Comparison of ENCODE assay signal across 19 cellular contexts in genomic region chr10:32266566-32266965, GRCh38.
A peak's percentile ranks its signal among the peaks of the same experiment; 100 is the strongest.
DNase-seq lines count a peak whose midpoint lies in the region; FAIRE-seq and TF ChIP-seq lines count a peak whose summit lies in the region.
"Had no signal": no experiment of that assay in that cellular context is flagged by ENCODE, and none has a peak within 500 bp of the region (broad histone marks: within the 10 kb centered on the region; RNA-seq: fewer than 3 reads in every experiment).

No MANE protein-coding gene starts in this region.

- H3K27ac ChIP-seq in mammary epithelial cell (ENCODE audit: insufficient read depth, low read depth, low read length): no peak overlapping the region
- peak overlapping the region; percentile 67 for H3K27ac ChIP-seq in HUES64 (ENCODE audit: low read depth, low read length)
- peak overlapping the region; percentile 60 for H3K27ac ChIP-seq in ectodermal cell (ENCODE audit: insufficient read depth, low read depth, low read length, poor library complexity, severe bottlenecking)
- H3K27ac ChIP-seq in neural progenitor cell: peak overlapping the region; percentile 24
- no peak overlapping the region for H3K27ac ChIP-seq in kidney (ENCODE audit: low read depth in 2 of 2, low read length in 2 of 2)
- H3K27ac ChIP-seq: SK-N-MC had no signal

- in situ Hi-C loops in mammary epithelial cell (cut with MboI; ENCODE audit: low sequenced_read_pairs in 2 of 2): no loop called here

- TF ChIP-seq CTCF in MCF 10A (IDR thresholded peaks at IDR 0.05; ENCODE audit: unreplicated experiment) (no peak), mammary epithelial cell (conservative IDR thresholded peaks at IDR 0.05 in 1 of 2, IDR thresholded peaks at IDR 0.05 in 1 of 2; ENCODE audit: extremely low read depth in 1 of 2, insufficient read depth in 1 of 2, low read depth in 1 of 2, low read length in 2 of 2) (no peak), neural progenitor cell (IDR thresholded peaks at IDR 0.05) (no peak), kidney (IDR thresholded peaks at IDR 0.05; ENCODE audit: borderline replicate concordance, extremely low read depth, insufficient read depth) (no peak)

- H3K4me1 ChIP-seq in mammary epithelial cell (ENCODE audit: insufficient read depth, low read length): peaks cover 3% of the 10 kb centered on the region
- peaks cover 17% of the 10 kb centered on the region for H3K4me1 ChIP-seq in HUES64 (ENCODE audit: insufficient read depth, low read length)
- H3K4me1 ChIP-seq in ectodermal cell (ENCODE audit: control insufficient read depth, insufficient read depth, low read length): no peaks in the 10 kb centered on the region
- H3K4me1 ChIP-seq in neural progenitor cell: peaks cover 11% of the 10 kb centered on the region
- no peaks in the 10 kb centered on the region for H3K4me1 ChIP-seq in kidney (ENCODE audit: control insufficient read depth in 1 of 2, insufficient read depth in 1 of 2, low read depth in 1 of 2, low read length in 2 of 2)

- peaks cover 13% of the 10 kb centered on the region for H3K4me1 Mint-ChIP-seq in MCF 10A (ENCODE audit: insufficient read depth, unreplicated experiment)
- H3K4me1 Mint-ChIP-seq in neural progenitor cell: peaks cover 5% of the 10 kb centered on the region

- BruUV-seq in MCF 10A (replicated peaks; lab: Mats Ljungman, UMichigan) (no TSS peak), mammary epithelial cell (replicated peaks; lab: Mats Ljungman, UMichigan) (no TSS peak)

- H2AFZ ChIP-seq in mammary epithelial cell (ENCODE audit: low read depth, low read length) (no peak overlapping the region), neural progenitor cell (replicated peaks) (no peak overlapping the region)

- no peaks in the 10 kb centered on the region for H3K9me3 Mint-ChIP-seq in MCF 10A (ENCODE audit: unreplicated experiment)
- no peaks in the 10 kb centered on the region for H3K9me3 Mint-ChIP-seq in neural progenitor cell

- H3K4me3 Mint-ChIP-seq in MCF 10A (ENCODE audit: unreplicated experiment) (no peak overlapping the region), neural progenitor cell (no peak overlapping the region)

- intact Hi-C loops in MCF 10A (cut with micrococcal nuclease): no loop called here
- intact Hi-C loops in mammary epithelial cell (cut with micrococcal nuclease): no loop called here
- intact Hi-C loops in kidney (cut with DNase I): no loop called here

- H4K20me1 ChIP-seq in mammary epithelial cell (ENCODE audit: insufficient read depth, low read length) (no peaks in the 10 kb centered on the region), neural progenitor cell (ENCODE audit: low read depth) (peaks cover 14% of the 10 kb centered on the region)

- no peaks in the 10 kb centered on the region for H3K27me3 ChIP-seq in mammary epithelial cell (ENCODE audit: insufficient read depth, low read length)
- H3K27me3 ChIP-seq in HUES64 (ENCODE audit: insufficient read depth, low read length): no peaks in the 10 kb centered on the region
- no peaks in the 10 kb centered on the region for H3K27me3 ChIP-seq in ectodermal cell (ENCODE audit: control insufficient read depth, insufficient read depth, low read length, poor library complexity, severe bottlenecking)
- H3K27me3 ChIP-seq in neural progenitor cell: no peaks in the 10 kb centered on the region

- H3K27me3 Mint-ChIP-seq in MCF 10A (ENCODE audit: insufficient read depth, unreplicated experiment) (no peaks in the 10 kb centered on the region), neural progenitor cell (ENCODE audit: insufficient read depth, low read depth) (peaks cover 2% of the 10 kb centered on the region)

- H3K9me3 ChIP-seq in mammary epithelial cell (replicated peaks; ENCODE audit: insufficient read depth, low read length) (no peaks in the 10 kb centered on the region), HUES64 (ENCODE audit: insufficient read depth, low read depth, low read length) (no peaks in the 10 kb centered on the region), ectodermal cell (ENCODE audit: control insufficient read depth, low read length) (no peaks in the 10 kb centered on the region), neural progenitor cell (ENCODE audit: low read depth) (no peaks in the 10 kb centered on the region), kidney (ENCODE audit: control insufficient read depth in 1 of 2, low read length in 2 of 2) (no peaks in the 10 kb centered on the region)

- peaks cover 18% of the 10 kb centered on the region for H3K36me3 ChIP-seq in mammary epithelial cell (ENCODE audit: insufficient read depth, low read length)
- peaks cover 42% of the 10 kb centered on the region for H3K36me3 ChIP-seq in HUES64 (ENCODE audit: insufficient read depth, low read length)
- peaks cover 31% of the 10 kb centered on the region for H3K36me3 ChIP-seq in ectodermal cell (ENCODE audit: control insufficient read depth, insufficient read depth, low read length)
- peaks cover 19% of the 10 kb centered on the region for H3K36me3 ChIP-seq in neural progenitor cell
- peaks cover 21 to 22% of the 10 kb centered on the region in 2 donors for H3K36me3 ChIP-seq in kidney (ENCODE audit: control insufficient read depth in 1 of 2, insufficient read depth in 2 of 2, low read length in 2 of 2)

- H3K4me3 ChIP-seq in mammary epithelial cell (replicated peaks in 1 of 3; ENCODE audit: insufficient read depth in 1 of 3, low read depth in 2 of 3, low read length in 3 of 3) (no peak overlapping the region), HUES64 (ENCODE audit: low read length) (no peak overlapping the region), ectodermal cell (ENCODE audit: insufficient read depth, low read depth, low read length) (no peak overlapping the region), neural progenitor cell (no peak overlapping the region), kidney (ENCODE audit: low read length in 2 of 2) (no peak overlapping the region)
- H3K4me3 ChIP-seq: SK-N-MC had no signal

- CTCF ChIA-PET in MCF 10A (lab: Yijun Ruan, JAX) (no interaction called here), mammary epithelial cell (lab: Charles Lee; ENCODE audit: low non-redundant PET) (no interaction called here)

- FAIRE-seq in kidney (lab: Jason Lieb, UNC): no peak
- FAIRE-seq: RCC 7860 had no signal

- H3K79me2 ChIP-seq in mammary epithelial cell (ENCODE audit: insufficient read depth, low read length) (peaks cover 9% of the 10 kb centered on the region), neural progenitor cell (ENCODE audit: low read depth) (no peaks in the 10 kb centered on the region)

- WGBS in mammary epithelial cell (ENCODE audit: low coverage, missing lambda C conversion rate): 100% methylated on average over 2 of the region's 2 CpGs
- 88% methylated on average over 2 of the region's 2 CpGs for WGBS in HUES64
- 88% methylated on average over 2 of the region's 2 CpGs for WGBS in ectodermal cell, 2 experiments

- H3K36me3 Mint-ChIP-seq in MCF 10A (ENCODE audit: insufficient read depth, unreplicated experiment) (peaks cover 70% of the 10 kb centered on the region), neural progenitor cell (peaks cover 39% of the 10 kb centered on the region)

- DNase-seq in MCF 10A (ENCODE audit: unreplicated experiment): no peak
- no peak for DNase-seq in mammary epithelial cell
- no peak for DNase-seq in neural progenitor cell (ENCODE audit: low spot score)
- no peak for DNase-seq in kidney
- no peak for DNase-seq in mucosa of gallbladder (ENCODE audit: low spot score)
- no peak for DNase-seq in DMS53 treated with DMSO at 0.1 percent for 48 hours (lab: John Stamatoyannopoulos, UW; ENCODE audit: unreplicated experiment)
- DNase-seq: DMS53, HCEC 1CT, Karpas-422, MM.1S, NCI-H1092 treated with DMSO at 0.1 percent for 48 hours, NCI-H1694, NCI-H345, NCI-H526, Right ventricle myocardium superior had no signal

- H3K27ac Mint-ChIP-seq in MCF 10A (ENCODE audit: low read depth, unreplicated experiment): peak overlapping the region; percentile 76
- peak overlapping the region; percentile 3 for H3K27ac Mint-ChIP-seq in neural progenitor cell

- dilution Hi-C loops in mammary epithelial cell (cut with HindIII; ENCODE audit: low sequenced_read_pairs): no loop called here

- H3K4me2 ChIP-seq in mammary epithelial cell (ENCODE audit: insufficient read depth, low read depth, low read length) (no peak overlapping the region), neural progenitor cell (peak overlapping the region; percentile 30)

- POLR2A ChIA-PET in MCF 10A (lab: Yijun Ruan, JAX): no interaction called here

- H3F3A ChIP-seq in neural progenitor cell (ENCODE audit: low read depth): peaks cover 40% of the 10 kb centered on the region

- no peak overlapping the region for H3K9ac ChIP-seq in mammary epithelial cell (ENCODE audit: insufficient read depth, low read length)
- no peak overlapping the region for H3K9ac ChIP-seq in HUES64 (ENCODE audit: low read depth, low read length)
- no peak overlapping the region for H3K9ac ChIP-seq in neural progenitor cell
- no peak overlapping the region for H3K9ac ChIP-seq in kidney (ENCODE audit: low read length in 2 of 2)

Comparison
In these comparisons a context has a peak if more than half of its experiments do, and no peak if none do; other contexts are left out.
1. H3K27ac ChIP-seq: peak in HUES64 (single experiment), ectodermal cell (single experiment) and neural progenitor cell (single experiment); none in mammary epithelial cell (single experiment) and kidney (0 of 2).